ENCODE assay signal across 18 cellular contexts in the genomic region with DNA sequence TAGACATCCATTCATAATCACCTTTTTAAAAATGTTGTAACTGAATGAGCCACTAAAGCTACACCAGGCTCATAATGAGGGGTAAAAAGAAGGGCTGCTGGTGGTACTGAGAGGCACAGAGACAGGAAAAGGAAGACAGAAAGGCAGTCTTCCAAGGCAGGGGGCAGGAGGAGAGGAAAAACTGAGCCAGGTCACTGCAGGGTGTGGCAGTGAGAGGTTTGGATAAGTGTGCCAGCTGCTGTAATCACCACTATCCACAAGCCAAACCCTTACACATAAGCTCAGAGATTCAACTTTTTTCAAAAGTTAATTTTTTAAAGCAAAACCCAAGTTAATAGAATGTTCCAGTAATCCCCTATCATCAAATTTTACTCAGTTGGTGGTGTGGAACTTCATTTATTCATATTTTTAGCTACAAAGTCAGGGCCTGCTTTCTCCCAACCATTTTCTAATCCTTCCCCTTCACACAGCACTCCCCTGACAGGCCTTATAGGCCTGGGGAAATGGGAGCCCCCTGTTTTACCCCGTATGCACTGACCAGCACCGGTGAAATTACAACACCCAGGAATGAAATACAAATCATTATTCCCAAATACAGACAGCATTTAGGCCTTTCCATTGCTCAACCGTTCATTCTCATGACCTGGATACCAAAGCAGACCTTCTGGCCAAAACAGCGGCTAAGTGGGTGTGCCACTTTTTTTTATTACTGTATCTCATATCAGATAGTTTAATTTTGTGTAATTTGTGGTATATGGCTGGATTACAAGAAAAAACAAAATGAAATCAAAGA.
A peak's percentile ranks its signal among the peaks of the same experiment; 100 is the strongest.
DNase-seq lines count a peak whose midpoint lies in the region; ATAC-seq and TF ChIP-seq lines count a peak whose summit lies in the region.
"Had no signal": no experiment of that assay in that cellular context is flagged by ENCODE, and none has a peak within 500 bp of the region (broad histone marks: within the 10 kb centered on the region; RNA-seq: fewer than 3 reads in every experiment).

No MANE protein-coding gene starts in this region.

- H3K9me3 ChIP-seq in right cardiac atrium (ENCODE audit: control insufficient read depth, low read length) (no peaks in the 10 kb centered on the region), tibial artery (no peaks in the 10 kb centered on the region), uterus (no peaks in the 10 kb centered on the region)

- TF ChIP-seq POLR2A in uterus (IDR thresholded peaks at IDR 0.05) = no peak

- no peaks in the 10 kb centered on the region for H3K9me3 Mint-ChIP-seq in endothelial cell (ENCODE audit: unreplicated experiment)
- H3K9me3 Mint-ChIP-seq: activated CD4-positive, alpha-beta T cell treated with anti-CD3 and anti-CD28 coated beads, Interleukin-2, amount 10 ng/mL, durations not matched to agents 24 days and 14 days; activated T-cell treated with anti-CD3 and anti-CD28 coated beads, Interleukin-2, amount 50 U/mL, for 4 hours; CD4-positive, alpha-beta T cell; GM23338 had no signal

- intact Hi-C loops in right cardiac atrium (cut with DNase I) (no loop called here), tibial artery (cut with DNase I; ENCODE audit: low total_unique reads) (no loop called here), uterus (cut with DNase I; ENCODE audit: low total_unique reads) (no loop called here)

- H3K27ac ChIP-seq in right cardiac atrium (ENCODE audit: low read length) = peak overlapping the region; percentile 92
- peak overlapping the region; percentile 25 to 44 for H3K27ac ChIP-seq in tibial artery
- H3K27ac ChIP-seq in uterus = no peak overlapping the region

- H3K27me3 ChIP-seq in right cardiac atrium (ENCODE audit: control insufficient read depth, insufficient read depth) (no peaks in the 10 kb centered on the region), tibial artery (no peaks in the 10 kb centered on the region), uterus (no peaks in the 10 kb centered on the region)

- H3K27ac Mint-ChIP-seq in endothelial cell (ENCODE audit: unreplicated experiment) = no peak overlapping the region
- H3K27ac Mint-ChIP-seq: activated CD4-positive, alpha-beta T cell treated with anti-CD3 and anti-CD28 coated beads, Interleukin-2, amount 10 ng/mL, durations not matched to agents 24 days and 14 days; CD4-positive, alpha-beta T cell; GM23338; progenitor cell of endocrine pancreas had no signal

- no peak overlapping the region for H3K4me3 ChIP-seq in right cardiac atrium (ENCODE audit: low read length)
- H3K4me3 ChIP-seq in tibial artery = no peak overlapping the region
- no peak overlapping the region for H3K4me3 ChIP-seq in uterus
- H3K4me3 ChIP-seq: GM23338, K562 had no signal

- H3K4me1 ChIP-seq in right cardiac atrium (ENCODE audit: control insufficient read depth, insufficient read depth, low read length) (peaks cover 2% of the 10 kb centered on the region), tibial artery (peaks cover 0 to 39% (median 9%) of the 10 kb centered on the region in 4 donors), uterus (no peaks in the 10 kb centered on the region)

- peak; percentile 29 for DNase-seq in NCI-H226
- DNase-seq in cerebellum (ENCODE audit: low spot score) = peak; percentile 20
- peak in 1 of 3 donors; percentile 8 for DNase-seq in right cardiac atrium
- peak in 1 of 2 donors; percentile 50 for DNase-seq in tibial artery
- DNase-seq in uterus = no peak
- no peak for DNase-seq in endothelial cell (ENCODE audit: low spot score)
- DNase-seq: activated CD4-positive, alpha-beta T cell treated with anti-CD3 and anti-CD28 coated beads, Interleukin-2, amount 10 ng/mL, durations not matched to agents 24 days and 14 days; activated T-cell treated with anti-CD3 and anti-CD28 coated beads, Interleukin-2, amount 50 U/mL, for 4 hours; CD4-positive, alpha-beta T cell; islet precursor cell; NCI-H1436; NCI-H510A treated with DMSO at 0.1 percent for 48 hours; T-helper 2 cell had no signal

- no peaks in the 10 kb centered on the region for H3K36me3 ChIP-seq in tibial artery
- no peaks in the 10 kb centered on the region for H3K36me3 ChIP-seq in uterus

- no peaks in the 10 kb centered on the region for H3K27me3 Mint-ChIP-seq in endothelial cell (ENCODE audit: unreplicated experiment)
- H3K27me3 Mint-ChIP-seq: progenitor cell of endocrine pancreas had no signal

- no peak overlapping the region for H3K4me3 Mint-ChIP-seq in endothelial cell (ENCODE audit: unreplicated experiment)
- H3K4me3 Mint-ChIP-seq: activated CD4-positive, alpha-beta T cell treated with anti-CD3 and anti-CD28 coated beads, Interleukin-2, amount 10 ng/mL, durations not matched to agents 24 days and 14 days; activated T-cell treated with anti-CD3 and anti-CD28 coated beads, Interleukin-2, amount 50 U/mL, for 4 hours; CD4-positive, alpha-beta T cell; GM23338 had no signal

- ATAC-seq in right cardiac atrium (peak; percentile 73 to 83), GM21737 (IDR thresholded peaks at IDR 0.05; ENCODE audit: unreplicated experiment) (no peak)
- ATAC-seq: activated T-cell treated with anti-CD3 and anti-CD28 coated beads, Interleukin-2, amount 50 U/mL, for 4 hours; GM23338; K562; Panc1 had no signal

- peaks cover 10% of the 10 kb centered on the region for H3K4me1 Mint-ChIP-seq in endothelial cell (ENCODE audit: unreplicated experiment)
- H3K4me1 Mint-ChIP-seq: activated CD4-positive, alpha-beta T cell treated with anti-CD3 and anti-CD28 coated beads, Interleukin-2, amount 10 ng/mL, durations not matched to agents 24 days and 14 days had no signal

- TF ChIP-seq CTCF in tibial artery (IDR thresholded peaks at IDR 0.05) = no peak
- TF ChIP-seq CTCF in uterus (IDR thresholded peaks at IDR 0.05) = no peak
- TF ChIP-seq CTCF in endothelial cell (IDR thresholded peaks at IDR 0.05; ENCODE audit: unreplicated experiment) = no peak

- H3K36me3 Mint-ChIP-seq in endothelial cell (ENCODE audit: low read depth, unreplicated experiment) = no peaks in the 10 kb centered on the region

- 51% methylated on average over 4 of the region's 4 CpGs for WGBS in right cardiac atrium

Comparison
In these comparisons a context has a peak if more than half of its experiments do, and no peak if none do; other contexts are left out.
1. DNase-seq: peak in NCI-H226 (single experiment) and cerebellum (single experiment); none in uterus (0 of 2) and endothelial cell (single experiment).
2. H3K27ac ChIP-seq: peak in right cardiac atrium (single experiment) and tibial artery (2 of 2); none in uterus (0 of 2).